In genomic region chr9:129162497-129162896, GRCh38 we compare ENCODE assay signal across 13 cellular contexts. TPM values are rescaled to one million over a fixed set of nuclear protein-coding genes. Genes with fewer than 3 reads are reported as not detected.
DNase-seq lines count a peak whose midpoint lies in the region; ATAC-seq, FAIRE-seq and TF ChIP-seq lines count a peak whose summit lies in the region.
"Had no signal": no experiment of that assay in that cellular context is flagged by ENCODE, and none has a peak within 500 bp of the region (broad histone marks: within the 10 kb centered on the region; RNA-seq: fewer than 3 reads in every experiment).

No MANE protein-coding gene starts in this region.

- H4K12ac ChIP-seq in trophoblast cell (ENCODE audit: low read depth, low read length) = no peak overlapping the region

- DNase-seq in IMR-90 (no peak), GM12878 (ENCODE audit: low read depth, low spot score) (no peak), trophoblast cell (no peak)
- no peak for DNase-seq in CD8-positive, alpha-beta T cell
- DNase-seq: BE2C; CD8-positive, alpha-beta memory T cell; Kasumi-1; NCI-H1105 treated with DMSO at 0.1 percent for 48 hours; NCI-H187 treated with DMSO at 0.1 percent for 48 hours; NCI-H446 had no signal

- no peak overlapping the region for H3K27ac Mint-ChIP-seq in CD8-positive, alpha-beta T cell

- no peak overlapping the region for H3K4me3 ChIP-seq in IMR-90 (ENCODE audit: insufficient read depth, low read depth, low read length)
- no peak overlapping the region for H3K4me3 ChIP-seq in GM12878
- no peak overlapping the region for H3K4me3 ChIP-seq in trophoblast cell (ENCODE audit: low read depth, low read length)
- no peak overlapping the region for H3K4me3 ChIP-seq in CD8-positive, alpha-beta T cell (ENCODE audit: low read depth, low read length)
- H3K4me3 ChIP-seq: PC-9 had no signal

- H4K5ac ChIP-seq in IMR-90 (ENCODE audit: low read depth, low read length) = no peak overlapping the region

- TF ChIP-seq CTCF in IMR-90 (conservative IDR thresholded peaks at IDR 0.05; ENCODE audit: low read depth, low read length) (no peak), GM12878 (IDR thresholded peaks at IDR 0.05 in 2 of 3, conservative IDR thresholded peaks at IDR 0.05 in 1 of 3; ENCODE audit: control insufficient read depth in 2 of 3, extremely low read depth in 1 of 3, insufficient read depth in 1 of 3, low read depth in 3 of 3, low read length in 3 of 3) (no peak)
- TF ChIP-seq CTCF in CD8-positive, alpha-beta T cell (IDR thresholded peaks at IDR 0.05) = no peak

- SMC1A ChIA-PET in GM12878 (lab: Charles Lee; ENCODE audit: uncharacterized antibody, unreplicated experiment) = no interaction called here

- no peak for TF ChIP-seq POLR2A in IMR-90 (IDR thresholded peaks at IDR 0.05; ENCODE audit: low read depth, low read length)
- TF ChIP-seq POLR2A in GM12878 (IDR thresholded peaks at IDR 0.05; ENCODE audit: low read depth, low read length) = no peak

- H4K8ac ChIP-seq in IMR-90 (ENCODE audit: low read depth in 2 of 2, low read length in 2 of 2) (no peak overlapping the region), trophoblast cell (ENCODE audit: low read depth, low read length) (no peak overlapping the region)

- in situ Hi-C loops in IMR-90 (cut with MboI; ENCODE audit: low sequenced_read_pairs) = no loop called here
- in situ Hi-C loops in GM12878 (cut with MboI) = no loop called here

- H3K79me2 ChIP-seq in GM12878 (ENCODE audit: control insufficient read depth, insufficient read depth, low read length) = no peaks in the 10 kb centered on the region
- peaks cover 3% of the 10 kb centered on the region for H3K79me2 ChIP-seq in trophoblast cell (ENCODE audit: control insufficient read depth, insufficient read depth, low read length, poor library complexity)

- H4K91ac ChIP-seq in IMR-90 (ENCODE audit: insufficient read depth, low read depth, low read length) (no peak overlapping the region; the same call in 1 of the 2 replicates), trophoblast cell (ENCODE audit: low read depth, low read length) (no peak overlapping the region)

- H2AFZ ChIP-seq in IMR-90 (replicated peaks; ENCODE audit: low read length, poor library complexity) (no peak overlapping the region), GM12878 (ENCODE audit: control insufficient read depth, low read depth, low read length) (no peak overlapping the region), trophoblast cell (ENCODE audit: insufficient read depth, low read length, poor library complexity) (no peak overlapping the region)
- H2AFZ ChIP-seq: PC-9 had no signal

- POLR2A ChIA-PET in IMR-90 (lab: Charles Lee; ENCODE audit: unreplicated experiment) (no interaction called here), GM12878 (lab: Charles Lee) (no interaction called here)
- POLR2A ChIA-PET in CD8-positive, alpha-beta T cell (lab: Charles Lee) = no interaction called here

- dilution Hi-C loops in IMR-90 (cut with HindIII; ENCODE audit: low sequenced_read_pairs, unreplicated experiment) = no loop called here

- H3K9me3 Mint-ChIP-seq in CD8-positive, alpha-beta T cell = no peaks in the 10 kb centered on the region
- H3K9me3 Mint-ChIP-seq: CD8-positive, alpha-beta memory T cell had no signal

- H3K4me1 ChIP-seq in IMR-90 (ENCODE audit: control insufficient read depth, insufficient read depth, low read length) (peaks cover 20% of the 10 kb centered on the region), GM12878 (ENCODE audit: control insufficient read depth, insufficient read depth, low read length) (no peaks in the 10 kb centered on the region), trophoblast cell (ENCODE audit: control insufficient read depth in 1 of 2, insufficient read depth in 2 of 2, low read length in 2 of 2) (peaks cover 24 to 25% of the 10 kb centered on the region in 2 experiments)
- H3K4me1 ChIP-seq in CD8-positive, alpha-beta T cell (ENCODE audit: insufficient read depth, low read length) = peaks cover 9% of the 10 kb centered on the region
- H3K4me1 ChIP-seq: BE2C had no signal

- H3K9ac ChIP-seq in IMR-90 (ENCODE audit: low read depth, low read length) = no peak overlapping the region
- no peak overlapping the region for H3K9ac ChIP-seq in GM12878 (ENCODE audit: control insufficient read depth, insufficient read depth, low read length)
- no peak overlapping the region for H3K9ac ChIP-seq in trophoblast cell (ENCODE audit: low read length)

- BruUV-seq in IMR-90 (replicated peaks; lab: Mats Ljungman, UMichigan) (no TSS peak), GM12878 (replicated peaks; lab: Mats Ljungman, UMichigan) (no TSS peak)

- peaks cover 2% of the 10 kb centered on the region; the same call in 1 of the 2 replicates for H3K36me3 ChIP-seq in IMR-90 (ENCODE audit: control insufficient read depth, insufficient read depth, low read length)
- H3K36me3 ChIP-seq in GM12878 (ENCODE audit: control insufficient read depth in 2 of 2, insufficient read depth in 2 of 2, low read length in 1 of 2) = no peaks in the 10 kb centered on the region
- peaks cover 8 to 15% of the 10 kb centered on the region in 2 experiments for H3K36me3 ChIP-seq in trophoblast cell (ENCODE audit: control insufficient read depth in 1 of 2, insufficient read depth in 2 of 2, low read length in 2 of 2)
- H3K36me3 ChIP-seq in CD8-positive, alpha-beta T cell (ENCODE audit: insufficient read depth, low read length) = no peaks in the 10 kb centered on the region
- H3K36me3 ChIP-seq: BE2C had no signal

- H3K36me3 Mint-ChIP-seq in CD8-positive, alpha-beta T cell = no peaks in the 10 kb centered on the region
- H3K36me3 Mint-ChIP-seq: CD8-positive, alpha-beta memory T cell had no signal

- H3K18ac ChIP-seq in IMR-90 (ENCODE audit: low read depth, low read length) (no peak overlapping the region), trophoblast cell (ENCODE audit: low read length) (peak overlapping the region; percentile 6)

- FAIRE-seq in GM12878 (lab: Jason Lieb, UNC) = no peak
- FAIRE-seq: H54 had no signal

- H3K23ac ChIP-seq in IMR-90 (ENCODE audit: low read depth, low read length) (no peak overlapping the region), trophoblast cell (ENCODE audit: low read length) (no peak overlapping the region)

- H2AK5ac ChIP-seq in IMR-90 (ENCODE audit: low read depth, low read length) = 0 out of 2 replicates have a peak overlapping the region, but pooled peaks have one; percentile 57
- H2AK5ac ChIP-seq in trophoblast cell (ENCODE audit: low read length) = peak overlapping the region; percentile 35

- H3K9me3 ChIP-seq in IMR-90 (ENCODE audit: control insufficient read depth, insufficient read depth, low read length) (no peaks in the 10 kb centered on the region), GM12878 (replicated peaks; ENCODE audit: control insufficient read depth, insufficient read depth, low read length) (no peaks in the 10 kb centered on the region), trophoblast cell (ENCODE audit: insufficient read depth, low read depth, low read length) (peaks cover 2% of the 10 kb centered on the region)
- no peaks in the 10 kb centered on the region for H3K9me3 ChIP-seq in CD8-positive, alpha-beta T cell (ENCODE audit: low read length)
- H3K9me3 ChIP-seq: BE2C had no signal

- H2BK5ac ChIP-seq in IMR-90 (ENCODE audit: low read depth, low read length, poor library complexity, severe bottlenecking) = no peak overlapping the region
- no peak overlapping the region for H2BK5ac ChIP-seq in trophoblast cell (ENCODE audit: low read depth, low read length, poor library complexity)

- H3K4me3 Mint-ChIP-seq in CD8-positive, alpha-beta T cell = no peak overlapping the region
- H3K4me3 Mint-ChIP-seq: CD8-positive, alpha-beta memory T cell had no signal

- peak overlapping the region; percentile 5 for H2AK9ac ChIP-seq in IMR-90 (replicated peaks; ENCODE audit: low read depth, low read length, poor library complexity)

- H3K27ac ChIP-seq in IMR-90 (ENCODE audit: insufficient read depth, low read length) = no peak overlapping the region
- no peak overlapping the region for H3K27ac ChIP-seq in GM12878 (ENCODE audit: control insufficient read depth, insufficient read depth)
- no peak overlapping the region for H3K27ac ChIP-seq in trophoblast cell (ENCODE audit: low read depth, low read length)
- H3K27ac ChIP-seq in CD8-positive, alpha-beta T cell (ENCODE audit: low read depth, low read length) = no peak overlapping the region
- H3K27ac ChIP-seq: PC-9 had no signal

- H3K27me3 Mint-ChIP-seq in CD8-positive, alpha-beta T cell (ENCODE audit: low read depth) = no peaks in the 10 kb centered on the region

- no peak overlapping the region for H2BK15ac ChIP-seq in IMR-90 (ENCODE audit: low read depth, low read length)

- H3K4ac ChIP-seq in IMR-90 (ENCODE audit: low read depth, low read length) (no peak overlapping the region), trophoblast cell (ENCODE audit: low read depth, low read length) (peak overlapping the region; percentile 32)

- H3K14ac ChIP-seq in IMR-90 (replicated peaks; ENCODE audit: low read depth, low read length) = no peak overlapping the region
- H3K14ac ChIP-seq in trophoblast cell (ENCODE audit: low read length) = no peak overlapping the region

- H3K79me1 ChIP-seq in IMR-90 (ENCODE audit: low read depth in 1 of 2, low read length in 2 of 2) = peaks cover 0 to 22% of the 10 kb centered on the region in 2 experiments; a peak in 2 of 4 replicates
- H3K79me1 ChIP-seq in trophoblast cell (ENCODE audit: low read length) = peaks cover 13% of the 10 kb centered on the region

- H3K4me2 ChIP-seq in IMR-90 (ENCODE audit: low read depth, low read length) (no peak overlapping the region), GM12878 (ENCODE audit: control insufficient read depth, insufficient read depth) (no peak overlapping the region), trophoblast cell (ENCODE audit: low read length) (no peak overlapping the region)
- H3K4me2 ChIP-seq: PC-9 had no signal

- H2BK12ac ChIP-seq in trophoblast cell (ENCODE audit: low read length) = no peak overlapping the region

- TF ChIP-seq RAD21 in IMR-90 (IDR thresholded peaks at IDR 0.05; ENCODE audit: low read length) (no peak), GM12878 (IDR thresholded peaks at IDR 0.05; ENCODE audit: insufficient read depth, low read depth, low read length) (no peak)

- peaks cover 17% of the 10 kb centered on the region for H3K9me1 ChIP-seq in IMR-90 (ENCODE audit: insufficient read depth, low read length)

- H2BK120ac ChIP-seq in IMR-90 (ENCODE audit: low read depth, low read length) (no peak overlapping the region), trophoblast cell (ENCODE audit: insufficient read depth, low read length, poor library complexity) (no peak overlapping the region)

- H4K20me1 ChIP-seq in IMR-90 (ENCODE audit: insufficient read depth, low read length) = no peaks in the 10 kb centered on the region
- H4K20me1 ChIP-seq in GM12878 (ENCODE audit: control insufficient read depth, insufficient read depth) = no peaks in the 10 kb centered on the region

- intact Hi-C loops in IMR-90 (cut with micrococcal nuclease) = no loop called here
- intact Hi-C loops in GM12878 (cut with micrococcal nuclease; ENCODE audit: unreplicated experiment) = no loop called here
- intact Hi-C loops in CD8-positive, alpha-beta T cell (cut with DNase I, micrococcal nuclease) = no loop called here

- no CpG with 5 or more reads among the region's 7 CpGs for WGBS in IMR-90 (ENCODE audit: extremely low coverage in 2 of 2, insufficient read length in 1 of 2), 2 experiments
- 61% methylated on average over 7 of the region's 7 CpGs for WGBS in GM12878 (ENCODE audit: insufficient coverage, insufficient replicate concordance, low lambda C conversion rate, missing lambda C conversion rate)
- no CpG with 5 or more reads among the region's 7 CpGs for WGBS in trophoblast cell (ENCODE audit: extremely low coverage, insufficient coverage, insufficient read length)

- CTCF ChIA-PET in IMR-90 (lab: Yijun Ruan, JAX) (no interaction called here), GM12878 (lab: Yijun Ruan, JAX) (interaction anchor here (1.2 to 5.6 kb wide), 2 partner anchors 20 to 31 kb away, joined by 5 to 21 read pairs; no protein-coding TSS in a partner anchor)
- CTCF ChIA-PET in CD8-positive, alpha-beta T cell (lab: Charles Lee) = interaction anchor here (1.2 kb wide), 1 partner anchor 24 kb away, joined by 3 read pairs; no protein-coding TSS in a partner anchor

- no peak for TF ChIP-seq EP300 in GM12878 (IDR thresholded peaks at IDR 0.05; ENCODE audit: borderline replicate concordance in 1 of 2, control insufficient read depth in 1 of 2, low read depth in 2 of 2, low read length in 2 of 2)

- no peak overlapping the region for H2BK20ac ChIP-seq in IMR-90 (ENCODE audit: low read depth, low read length)

- RAD21 ChIA-PET in GM12878 (lab: Charles Lee; ENCODE audit: unreplicated experiment) = interaction anchor here (1.1 kb wide), 1 partner anchor 13 kb away, joined by 3 read pairs; no protein-coding TSS in a partner anchor

- H3K56ac ChIP-seq in IMR-90 (ENCODE audit: extremely low read depth, insufficient read depth, low read length) = no peak overlapping the region

- ATAC-seq in IMR-90 (ENCODE audit: low read depth) (no peak), GM12878 (peak; percentile 46; the same call in 1 of the 3 replicates), GM19467 (IDR thresholded peaks at IDR 0.05; ENCODE audit: unreplicated experiment) (no peak)
- ATAC-seq in CD8-positive, alpha-beta T cell = no peak

- no peaks in the 10 kb centered on the region for H3K27me3 ChIP-seq in IMR-90 (ENCODE audit: control insufficient read depth, insufficient read depth, low read length)
- no peaks in the 10 kb centered on the region for H3K27me3 ChIP-seq in GM12878 (replicated peaks in 1 of 2; ENCODE audit: control insufficient read depth in 2 of 2, insufficient read depth in 2 of 2, low read length in 1 of 2)
- H3K27me3 ChIP-seq in trophoblast cell (ENCODE audit: insufficient read depth, low read length) = no peaks in the 10 kb centered on the region
- H3K27me3 ChIP-seq in CD8-positive, alpha-beta T cell (ENCODE audit: insufficient read depth, low read length) = no peaks in the 10 kb centered on the region
- H3K27me3 ChIP-seq: BE2C had no signal

- H3K4me1 Mint-ChIP-seq in CD8-positive, alpha-beta T cell (ENCODE audit: low read depth) = peaks cover 10% of the 10 kb centered on the region

RNA-seq across cellular contexts. Expression of gene IER5L, which starts 15.6 kb away (rescaled TPM):
- 12.5 and 14.4 TPM in 2 replicates for total RNA-seq in IMR-90 (2012; rRNA removed)
- 13.4 and 21.0 TPM in 2 replicates for polyA plus RNA-seq in IMR-90 (2012; rRNA removed)
- 12.4 and 35.8 TPM in 2 replicates for polyA plus RNA-seq in IMR-90 (2012; cell fraction: cytosol; rRNA removed)
- 13.1 and 28.4 TPM in 2 replicates for polyA plus RNA-seq in IMR-90 (2012; cell fraction: nucleus; rRNA removed; ENCODE audit: low replicate concordance)
- total RNA-seq in GM12878 (2013; cell fraction: nucleolus; rRNA removed) = 1.3 and 1.4 TPM in 2 replicates
- total RNA-seq in GM12878 (2014; rRNA removed) = 1.4 and 1.7 TPM in 2 replicates
- 0.09 and 0.14 TPM in 2 replicates for total RNA-seq in GM12878 (2014; rRNA removed; fragmentation: Illumina TruSeq; extraction: Trizol)
- total RNA-seq in GM12878 (2021) = 1.2 TPM in 2 replicates
- not detected for polyA plus RNA-seq in GM12878 (2011; ENCODE audit: low read depth)
- polyA plus RNA-seq in GM12878 (2011; rRNA removed) = 0.35 and 0.52 TPM in 2 replicates
- 0.49 and 0.57 TPM in 2 replicates for polyA plus RNA-seq in GM12878 (2011; cell fraction: cytosol; rRNA removed)
- 1.2 and 1.7 TPM in 2 replicates for polyA plus RNA-seq in GM12878 (2011; cell fraction: nucleus; rRNA removed)
- 0.22 and 0.31 TPM in 2 replicates for polyA plus RNA-seq in GM12878 (2012)
- polyA plus RNA-seq in GM12878 (2014; fragmentation: Illumina TruSeq; extraction: Trizol) = 0.04 TPM in 1 of 2 replicates, not detected in the other
- under 1 TPM; 0.08 to 0.13 TPM for polyA plus RNA-seq in GM12878 (2014; fragmentation: Nextera tagmentation; extraction: Ambion mirVana)
- 0.67 and 1.2 TPM in 2 replicates for polyA plus RNA-seq in GM12878 (2014; rRNA removed)
- under 1 TPM; 0.13 to 0.20 TPM for polyA plus RNA-seq in GM12878 (2016; fragmentation: Nextera tagmentation; extraction: Ambion mirVana)
- polyA minus RNA-seq in GM12878 (2011; rRNA and poly(A)+ RNA removed) = 0.15 and 0.36 TPM in 2 replicates
- polyA minus RNA-seq in GM12878 (2011; cell fraction: cytosol; rRNA and poly(A)+ RNA removed) = 0.83 and 0.94 TPM in 2 replicates
- 2.7 and 4.0 TPM in 2 replicates for polyA minus RNA-seq in GM12878 (2011; cell fraction: nucleus; rRNA and poly(A)+ RNA removed)
- polyA plus RNA-seq in trophoblast cell (2013) = 63.3 and 64.2 TPM in 2 replicates
- total RNA-seq in CD8-positive, alpha-beta T cell = 10 to 100 TPM; 21.7 to 25.1 TPM

RNA-seq across cellular contexts. Expression of gene PTPA, which starts 51.3 kb away (rescaled TPM):
- total RNA-seq in IMR-90 (2012; rRNA removed) = 93.6 and 124 TPM in 2 replicates
- 141 and 149 TPM in 2 replicates for polyA plus RNA-seq in IMR-90 (2012; rRNA removed)
- 88.4 and 129 TPM in 2 replicates for polyA plus RNA-seq in IMR-90 (2012; cell fraction: cytosol; rRNA removed)
- 78.9 and 134 TPM in 2 replicates for polyA plus RNA-seq in IMR-90 (2012; cell fraction: nucleus; rRNA removed; ENCODE audit: low replicate concordance)
- total RNA-seq in GM12878 (2013; cell fraction: nucleolus; rRNA removed) = 38.9 and 47.5 TPM in 2 replicates
- 86.2 and 91.7 TPM in 2 replicates for total RNA-seq in GM12878 (2014; rRNA removed)
- total RNA-seq in GM12878 (2014; rRNA removed; fragmentation: Illumina TruSeq; extraction: Trizol) = 42.9 and 45.6 TPM in 2 replicates
- 91.3 and 100 TPM in 2 replicates for total RNA-seq in GM12878 (2021)
- polyA plus RNA-seq in GM12878 (2011; ENCODE audit: low read depth) = 22.8 TPM
- 90.9 and 111 TPM in 2 replicates for polyA plus RNA-seq in GM12878 (2011; rRNA removed)
- 132 and 151 TPM in 2 replicates for polyA plus RNA-seq in GM12878 (2011; cell fraction: cytosol; rRNA removed)
- polyA plus RNA-seq in GM12878 (2011; cell fraction: nucleus; rRNA removed) = 121 and 122 TPM in 2 replicates
- 35.0 and 40.3 TPM in 2 replicates for polyA plus RNA-seq in GM12878 (2012)
- polyA plus RNA-seq in GM12878 (2014; fragmentation: Illumina TruSeq; extraction: Trizol) = 56.2 and 61.6 TPM in 2 replicates
- polyA plus RNA-seq in GM12878 (2014; fragmentation: Nextera tagmentation; extraction: Ambion mirVana) = 1 to 10 TPM; 1.6 to 3.2 TPM
- 69.6 and 81.5 TPM in 2 replicates for polyA plus RNA-seq in GM12878 (2014; rRNA removed)
- 10 to 100 TPM; 48.3 to 54.0 TPM for polyA plus RNA-seq in GM12878 (2016; fragmentation: Nextera tagmentation; extraction: Ambion mirVana)
- 86.4 and 110 TPM in 2 replicates for polyA minus RNA-seq in GM12878 (2011; rRNA and poly(A)+ RNA removed)
- 42.0 and 43.0 TPM in 2 replicates for polyA minus RNA-seq in GM12878 (2011; cell fraction: cytosol; rRNA and poly(A)+ RNA removed)
- polyA minus RNA-seq in GM12878 (2011; cell fraction: nucleus; rRNA and poly(A)+ RNA removed) = 38.0 and 50.2 TPM in 2 replicates
- 62.5 and 63.2 TPM in 2 replicates for polyA plus RNA-seq in trophoblast cell (2013)
- 10 to 100 TPM; 24.7 to 26.8 TPM for total RNA-seq in CD8-positive, alpha-beta T cell

RNA-seq across cellular contexts. Expression of gene CRAT, which starts 51.9 kb away (rescaled TPM):
- total RNA-seq in IMR-90 (2012; rRNA removed) = 18.8 and 19.7 TPM in 2 replicates
- 41.6 and 44.2 TPM in 2 replicates for polyA plus RNA-seq in IMR-90 (2012; rRNA removed)
- polyA plus RNA-seq in IMR-90 (2012; cell fraction: cytosol; rRNA removed) = 27.4 and 55.2 TPM in 2 replicates
- polyA plus RNA-seq in IMR-90 (2012; cell fraction: nucleus; rRNA removed; ENCODE audit: low replicate concordance) = 55.4 and 116 TPM in 2 replicates
- 0.59 and 1.1 TPM in 2 replicates for total RNA-seq in GM12878 (2013; cell fraction: nucleolus; rRNA removed)
- 2.0 TPM in 2 replicates for total RNA-seq in GM12878 (2014; rRNA removed)
- 0.60 and 0.89 TPM in 2 replicates for total RNA-seq in GM12878 (2014; rRNA removed; fragmentation: Illumina TruSeq; extraction: Trizol)
- 2.9 and 3.4 TPM in 2 replicates for total RNA-seq in GM12878 (2021)
- polyA plus RNA-seq in GM12878 (2011; ENCODE audit: low read depth) = 0.85 TPM
- polyA plus RNA-seq in GM12878 (2011; rRNA removed) = 0.32 and 0.61 TPM in 2 replicates
- polyA plus RNA-seq in GM12878 (2011; cell fraction: cytosol; rRNA removed) = 1.1 and 1.6 TPM in 2 replicates
- polyA plus RNA-seq in GM12878 (2011; cell fraction: nucleus; rRNA removed) = 2.0 TPM in 2 replicates
- 2.0 and 3.2 TPM in 2 replicates for polyA plus RNA-seq in GM12878 (2012)
- polyA plus RNA-seq in GM12878 (2014; fragmentation: Illumina TruSeq; extraction: Trizol) = 0.79 and 1.5 TPM in 2 replicates
- polyA plus RNA-seq in GM12878 (2014; fragmentation: Nextera tagmentation; extraction: Ambion mirVana) = under 1 TPM; 0.10 to 0.47 TPM
- 2.0 and 2.7 TPM in 2 replicates for polyA plus RNA-seq in GM12878 (2014; rRNA removed)
- polyA plus RNA-seq in GM12878 (2016; fragmentation: Nextera tagmentation; extraction: Ambion mirVana) = 1 to 10 TPM; 3.2 to 3.4 TPM
- polyA minus RNA-seq in GM12878 (2011; rRNA and poly(A)+ RNA removed) = 1.0 and 1.5 TPM in 2 replicates
- 0.52 and 3.1 TPM in 2 replicates for polyA minus RNA-seq in GM12878 (2011; cell fraction: cytosol; rRNA and poly(A)+ RNA removed)
- 0.48 and 1.1 TPM in 2 replicates for polyA minus RNA-seq in GM12878 (2011; cell fraction: nucleus; rRNA and poly(A)+ RNA removed)
- polyA plus RNA-seq in trophoblast cell (2013) = 13.3 and 13.9 TPM in 2 replicates
- total RNA-seq in CD8-positive, alpha-beta T cell = 1 to 10 TPM; 5.6 to 6.3 TPM
